ENCODE assay signal across 8 cellular contexts in genomic region chr10:102450374-102451104, GRCh38. TPM values are rescaled to one million over a fixed set of nuclear protein-coding genes. Genes with fewer than 3 reads are reported as not detected.
A peak's percentile ranks its signal among the peaks of the same experiment; 100 is the strongest.
DNase-seq lines count a peak whose midpoint lies in the region; ATAC-seq and TF ChIP-seq lines count a peak whose summit lies in the region.

No MANE protein-coding gene starts in this region.

- H3K4me1 ChIP-seq in Peyer's patch (peaks cover 0 to 6% (median 0%) of the 10 kb centered on the region in 4 donors), fibroblast of lung (ENCODE audit: control insufficient read depth, extremely low read depth, insufficient read depth, low read length) (peaks cover 15% of the 10 kb centered on the region)

- TF ChIP-seq CTCF in Peyer's patch (IDR thresholded peaks at IDR 0.05) = peak in 2 of 6 experiments; percentile 12 to 18
- TF ChIP-seq CTCF in fibroblast of lung (conservative IDR thresholded peaks at IDR 0.05 in 1 of 2, IDR thresholded peaks at IDR 0.05 in 1 of 2; ENCODE audit: low read depth in 1 of 2, low read length in 2 of 2) = no peak

- H3K27ac ChIP-seq in Peyer's patch (peak overlapping the region; percentile 83 to 87 (median 85)), fibroblast of lung (ENCODE audit: insufficient read depth, low read length) (no peak overlapping the region)

- no peaks in the 10 kb centered on the region for H3K79me2 ChIP-seq in fibroblast of lung (ENCODE audit: control insufficient read depth, insufficient read depth, low read length)

- peak overlapping the region; percentile 95 to 99 (median 97) for H3K27ac Mint-ChIP-seq in IgD-negative memory B cell
- H3K27ac Mint-ChIP-seq in naive thymus-derived CD8-positive, alpha-beta T cell = peak overlapping the region; percentile 79 to 98 (median 95)
- H3K27ac Mint-ChIP-seq in stimulated activated naive B cell treated with anti-CD40 and anti-IgM and Interleukin-4, amounts not matched to agents 10 μg/mL and 1 μg/mL and 100 μg/mL, for 72 hours = peak overlapping the region; percentile 96

- no peaks in the 10 kb centered on the region for H3K27me3 Mint-ChIP-seq in IgD-negative memory B cell
- no peaks in the 10 kb centered on the region for H3K27me3 Mint-ChIP-seq in naive thymus-derived CD8-positive, alpha-beta T cell
- H3K27me3 Mint-ChIP-seq in stimulated activated naive B cell treated with anti-CD40 and anti-IgM and Interleukin-4, amounts not matched to agents 10 μg/mL and 1 μg/mL and 100 μg/mL, for 72 hours = no peaks in the 10 kb centered on the region

- peak overlapping the region; percentile 57 for H3K9ac ChIP-seq in fibroblast of lung (ENCODE audit: insufficient read depth, low read length)

- no peaks in the 10 kb centered on the region for H3K9me3 ChIP-seq in Peyer's patch
- no peaks in the 10 kb centered on the region for H3K9me3 ChIP-seq in fibroblast of lung (ENCODE audit: control insufficient read depth, insufficient read depth, low read depth, low read length)

- H3K4me3 ChIP-seq in Peyer's patch (peak overlapping the region; percentile 71 to 95 (median 82)), fibroblast of lung (replicated peaks in 1 of 4; ENCODE audit: control extremely low read depth in 1 of 4, insufficient read depth in 1 of 4, low read depth in 3 of 4, low read length in 4 of 4) (peak overlapping the region; percentile 57 to 81 (median 70))

- peaks cover 8 to 18% (median 10%) of the 10 kb centered on the region in 3 donors for H3K4me1 Mint-ChIP-seq in IgD-negative memory B cell
- H3K4me1 Mint-ChIP-seq in naive thymus-derived CD8-positive, alpha-beta T cell = peaks cover 10 to 32% (median 28%) of the 10 kb centered on the region in 4 donors
- peaks cover 20 to 32% of the 10 kb centered on the region in 2 donors for H3K4me1 Mint-ChIP-seq in stimulated activated naive B cell treated with anti-CD40 and anti-IgM and Interleukin-4, amounts not matched to agents 10 μg/mL and 1 μg/mL and 100 μg/mL, for 72 hours

- peaks cover 2% of the 10 kb centered on the region for H3K36me3 Mint-ChIP-seq in IgD-negative memory B cell
- H3K36me3 Mint-ChIP-seq in naive thymus-derived CD8-positive, alpha-beta T cell = peaks cover 0 to 20% (median 0%) of the 10 kb centered on the region in 3 donors
- peaks cover 5 to 20% of the 10 kb centered on the region in 2 donors for H3K36me3 Mint-ChIP-seq in stimulated activated naive B cell treated with anti-CD40 and anti-IgM and Interleukin-4, amounts not matched to agents 10 μg/mL and 1 μg/mL and 100 μg/mL, for 72 hours

- POLR2A ChIA-PET in naive thymus-derived CD8-positive, alpha-beta T cell (lab: Charles Lee) = interaction anchor here (0.9 to 6.9 kb wide), 27 partner anchors 10 to 632 kb away, joined by 3 to 184 read pairs (median 6); partner anchors contain the start of genes ACTR1A, CUEDC2, FBXL15 and GBF1

- H3K36me3 ChIP-seq in Peyer's patch (no peaks in the 10 kb centered on the region), fibroblast of lung (ENCODE audit: control insufficient read depth, insufficient read depth, low read length) (no peaks in the 10 kb centered on the region)

- peak overlapping the region; percentile 96 for H2AFZ ChIP-seq in fibroblast of lung (ENCODE audit: low read length)

- no peaks in the 10 kb centered on the region for H3K9me3 Mint-ChIP-seq in IgD-negative memory B cell
- H3K9me3 Mint-ChIP-seq in naive thymus-derived CD8-positive, alpha-beta T cell = no peaks in the 10 kb centered on the region
- H3K9me3 Mint-ChIP-seq in stimulated activated naive B cell treated with anti-CD40 and anti-IgM and Interleukin-4, amounts not matched to agents 10 μg/mL and 1 μg/mL and 100 μg/mL, for 72 hours = no peaks in the 10 kb centered on the region

- peak overlapping the region; percentile 95 to 99 (median 98) for H3K4me3 Mint-ChIP-seq in IgD-negative memory B cell
- H3K4me3 Mint-ChIP-seq in naive thymus-derived CD8-positive, alpha-beta T cell = peak overlapping the region; percentile 89 to 97 (median 93)
- peak overlapping the region; percentile 93 to 96 for H3K4me3 Mint-ChIP-seq in stimulated activated naive B cell treated with anti-CD40 and anti-IgM and Interleukin-4, amounts not matched to agents 10 μg/mL and 1 μg/mL and 100 μg/mL, for 72 hours

- no peaks in the 10 kb centered on the region for H3K27me3 ChIP-seq in Peyer's patch
- no peaks in the 10 kb centered on the region for H3K27me3 ChIP-seq in fibroblast of lung (ENCODE audit: control insufficient read depth, insufficient read depth, low read length)

- peak; percentile 65 for ATAC-seq in GM21529 (IDR thresholded peaks at IDR 0.05; ENCODE audit: unreplicated experiment)
- peak; percentile 86 to 87 for ATAC-seq in naive thymus-derived CD8-positive, alpha-beta T cell
- ATAC-seq in stimulated activated naive B cell treated with anti-CD40 and anti-IgM and Interleukin-4, amounts not matched to agents 10 μg/mL and 1 μg/mL and 100 μg/mL, for 72 hours (replicated peaks) = peak; percentile 85

- peak overlapping the region; percentile 99 for H3K4me2 ChIP-seq in fibroblast of lung (ENCODE audit: extremely low read depth, insufficient read depth, low read length)

- DNase-seq in DMS53 (lab: John Stamatoyannopoulos, UW) (peak; percentile 98), Peyer's patch (peak; percentile 88 to 96 (median 91)), activated T-helper 1 cell treated with Interleukin-2 at 50 U/mL for 16 hours (ENCODE audit: low read depth) (peak; percentile 90), fibroblast of lung (ENCODE audit: low read depth in 2 of 2) (peak; percentile 67 to 81)
- peak; percentile 85 to 95 (median 88) for DNase-seq in naive thymus-derived CD8-positive, alpha-beta T cell
- peak; percentile 89 for DNase-seq in stimulated activated naive B cell treated with anti-CD40 and anti-IgM and Interleukin-4, amounts not matched to agents 10 μg/mL and 1 μg/mL and 100 μg/mL, for 72 hours

- peak; percentile 61 to 64 for TF ChIP-seq POLR2A in Peyer's patch (IDR thresholded peaks at IDR 0.05)

- no peaks in the 10 kb centered on the region for H4K20me1 ChIP-seq in fibroblast of lung (ENCODE audit: control insufficient read depth, extremely low read depth, insufficient read depth, low read length)

RNA-seq across cellular contexts. Expression of gene C10orf95, which starts 0.8 kb away (rescaled TPM):
- polyA plus RNA-seq in IgD-negative memory B cell = 0.70 TPM
- 1 to 10 TPM in 1 of 4 donors, under 1 TPM in 1, not detected in 2; 0.85 to 2.8 TPM for total RNA-seq in Peyer's patch
- total RNA-seq in fibroblast of lung = under 0.01 and 0.17 TPM in 2 replicates
- not detected in 2 replicates for polyA plus RNA-seq in fibroblast of lung
- polyA plus RNA-seq in fibroblast of lung (2012) = not detected in 2 replicates
- not detected in 2 replicates for polyA minus RNA-seq in fibroblast of lung (ENCODE audit: low replicate concordance)
- under 1 TPM; 0.52 to 0.73 TPM for total RNA-seq in naive thymus-derived CD8-positive, alpha-beta T cell
- polyA plus RNA-seq in naive thymus-derived CD8-positive, alpha-beta T cell = under 1 TPM; 0.68 to 0.97 (median 0.68) TPM

RNA-seq across cellular contexts. Expression of gene CUEDC2, which starts 18.2 kb away (rescaled TPM):
- polyA plus RNA-seq in IgD-negative memory B cell (51.8 TPM), fibroblast of lung (62.3 and 66.8 TPM in 2 replicates)
- total RNA-seq in Peyer's patch (10 to 100 TPM in 3 of 4 donors, 1 to 10 TPM in 1; 8.9 to 56.9 (median 29.3) TPM), fibroblast of lung (60.8 and 63.2 TPM in 2 replicates)
- 72.6 and 85.2 TPM in 2 replicates for polyA plus RNA-seq in fibroblast of lung (2012)
- 75.4 and 77.0 TPM in 2 replicates for polyA minus RNA-seq in fibroblast of lung (ENCODE audit: low replicate concordance)
- 10 to 100 TPM; 36.5 to 41.7 TPM for total RNA-seq in naive thymus-derived CD8-positive, alpha-beta T cell
- polyA plus RNA-seq in naive thymus-derived CD8-positive, alpha-beta T cell = 10 to 100 TPM; 60.6 to 76.9 (median 70.8) TPM

RNA-seq across cellular contexts. Expression of gene FBXL15, which starts 29.9 kb away (rescaled TPM):
- polyA plus RNA-seq in IgD-negative memory B cell = 40.5 TPM
- total RNA-seq in Peyer's patch = 10 to 100 TPM; 36.9 to 57.8 (median 44.8) TPM
- total RNA-seq in fibroblast of lung = 6.7 and 7.3 TPM in 2 replicates
- polyA plus RNA-seq in fibroblast of lung = 2.2 and 2.8 TPM in 2 replicates
- 5.7 and 6.8 TPM in 2 replicates for polyA plus RNA-seq in fibroblast of lung (2012)
- polyA minus RNA-seq in fibroblast of lung (ENCODE audit: low replicate concordance) = 0.47 and 0.82 TPM in 2 replicates
- total RNA-seq in naive thymus-derived CD8-positive, alpha-beta T cell = 10 to 100 TPM; 18.7 to 21.1 TPM
- polyA plus RNA-seq in naive thymus-derived CD8-positive, alpha-beta T cell = 10 to 100 TPM; 26.8 to 35.5 (median 28.5) TPM

RNA-seq across cellular contexts. Expression of gene PSD, which starts 32.0 kb away (rescaled TPM):
- polyA plus RNA-seq in IgD-negative memory B cell (2.8 TPM), fibroblast of lung (0.07 and 0.30 TPM in 2 replicates)
- total RNA-seq in Peyer's patch (10 to 100 TPM in 1 of 4 donors, 1 to 10 TPM in 2, not detected in 1; 1.6 to 14.3 (median 6.3) TPM), fibroblast of lung (5.3 and 6.9 TPM in 2 replicates)
- 1.6 and 2.6 TPM in 2 replicates for polyA plus RNA-seq in fibroblast of lung (2012)
- polyA minus RNA-seq in fibroblast of lung (ENCODE audit: low replicate concordance) = not detected in 2 replicates
- total RNA-seq in naive thymus-derived CD8-positive, alpha-beta T cell = 10 to 100 TPM; 11.9 to 13.3 TPM
- polyA plus RNA-seq in naive thymus-derived CD8-positive, alpha-beta T cell = 1 to 10 TPM; 4.9 to 5.9 (median 5.3) TPM

RNA-seq across cellular contexts. Expression of gene ACTR1A, which starts 52.0 kb away (rescaled TPM):
- polyA plus RNA-seq in IgD-negative memory B cell (53.4 TPM), fibroblast of lung (125 and 155 TPM in 2 replicates)
- total RNA-seq in Peyer's patch (10 to 100 TPM; 41.3 to 79.7 (median 71.3) TPM), fibroblast of lung (94.8 and 128 TPM in 2 replicates)
- 126 and 161 TPM in 2 replicates for polyA plus RNA-seq in fibroblast of lung (2012)
- polyA minus RNA-seq in fibroblast of lung (ENCODE audit: low replicate concordance) = 267 and 301 TPM in 2 replicates
- 10 to 100 TPM; 50.7 to 57.4 TPM for total RNA-seq in naive thymus-derived CD8-positive, alpha-beta T cell
- polyA plus RNA-seq in naive thymus-derived CD8-positive, alpha-beta T cell = 10 to 100 TPM; 45.9 to 60.7 (median 55.4) TPM
